ENCODE assay signal across 26 cellular contexts in genomic region chrX:121121021-121121420, GRCh38.
DNase-seq lines count a peak whose midpoint lies in the region; ATAC-seq, FAIRE-seq and TF ChIP-seq lines count a peak whose summit lies in the region.
"Had no signal": no experiment of that assay in that cellular context is flagged by ENCODE, and none has a peak within 500 bp of the region (broad histone marks: within the 10 kb centered on the region; RNA-seq: fewer than 3 reads in every experiment).

No MANE protein-coding gene starts in this region.

- H2AFZ ChIP-seq in mammary epithelial cell (ENCODE audit: low read depth, low read length) = no peak overlapping the region

- no peaks in the 10 kb centered on the region for H3K9me3 Mint-ChIP-seq in MCF 10A (ENCODE audit: unreplicated experiment)
- H3K9me3 Mint-ChIP-seq: CD4-positive, alpha-beta T cell; CD8-positive, alpha-beta memory T cell; HFFc6 had no signal

- POLR2A ChIA-PET in MCF 10A (lab: Yijun Ruan, JAX) = no interaction called here

- H3K36me3 ChIP-seq in mammary epithelial cell (ENCODE audit: insufficient read depth, low read length) (no peaks in the 10 kb centered on the region), RWPE2 (ENCODE audit: low read depth) (no peaks in the 10 kb centered on the region), heart right ventricle (no peaks in the 10 kb centered on the region)
- H3K36me3 ChIP-seq: BE2C; BLaER1 treated with 17β-estradiol and CSF1 and Interleukin-3, amounts not matched to agents 10 nM and 100 nM; HAP-1 had no signal

- FAIRE-seq in GM12891 (lab: Jason Lieb, UNC) = no peak
- FAIRE-seq: A204.1, D721Med, GM12878, GM18507, H54 had no signal

- no peaks in the 10 kb centered on the region for H3K27me3 ChIP-seq in mammary epithelial cell (ENCODE audit: insufficient read depth, low read length)
- no peaks in the 10 kb centered on the region for H3K27me3 ChIP-seq in RWPE2 (ENCODE audit: insufficient read depth, poor library complexity, severe bottlenecking)
- H3K27me3 ChIP-seq in heart right ventricle = no peaks in the 10 kb centered on the region
- H3K27me3 ChIP-seq: BE2C; BLaER1 treated with 17β-estradiol and CSF1 and Interleukin-3, amounts not matched to agents 10 nM and 100 nM had no signal

- in situ Hi-C loops in mammary epithelial cell (cut with MboI; ENCODE audit: low sequenced_read_pairs in 2 of 2) = no loop called here

- H3K36me3 Mint-ChIP-seq in MCF 10A (ENCODE audit: insufficient read depth, unreplicated experiment) = no peaks in the 10 kb centered on the region
- H3K36me3 Mint-ChIP-seq: CD14-positive monocyte; CD8-positive, alpha-beta memory T cell had no signal

- H3K27me3 Mint-ChIP-seq in MCF 10A (ENCODE audit: insufficient read depth, unreplicated experiment) = no peaks in the 10 kb centered on the region
- H3K27me3 Mint-ChIP-seq: CD4-positive, alpha-beta T cell had no signal

- CTCF ChIA-PET in MCF 10A (lab: Yijun Ruan, JAX) (interaction anchor here (1.0 kb wide), 1 partner anchor 32 kb away, joined by 3 read pairs; no protein-coding TSS in a partner anchor), mammary epithelial cell (lab: Charles Lee; ENCODE audit: low non-redundant PET) (no interaction called here)

- no peak overlapping the region for H3K4me2 ChIP-seq in mammary epithelial cell (ENCODE audit: insufficient read depth, low read depth, low read length)
- H3K4me2 ChIP-seq: BLaER1 treated with 17β-estradiol and CSF1 and Interleukin-3, amounts not matched to agents 10 nM and 100 nM had no signal

- intact Hi-C loops in MCF 10A (cut with micrococcal nuclease) (no loop called here), mammary epithelial cell (cut with micrococcal nuclease) (no loop called here), heart right ventricle (cut with DNase I) (no loop called here)

- no peaks in the 10 kb centered on the region for H3K4me1 ChIP-seq in mammary epithelial cell (ENCODE audit: insufficient read depth, low read length)
- H3K4me1 ChIP-seq in RWPE2 (ENCODE audit: insufficient read depth, poor library complexity, severe bottlenecking) = no peaks in the 10 kb centered on the region
- peaks cover 0 to 4% (median 0%) of the 10 kb centered on the region in 9 donors for H3K4me1 ChIP-seq in heart right ventricle
- H3K4me1 ChIP-seq: BE2C had no signal

- dilution Hi-C loops in mammary epithelial cell (cut with HindIII; ENCODE audit: low sequenced_read_pairs) = no loop called here

- no peak overlapping the region for H3K4me3 ChIP-seq in mammary epithelial cell (replicated peaks in 1 of 3; ENCODE audit: insufficient read depth in 1 of 3, low read depth in 2 of 3, low read length in 3 of 3)
- H3K4me3 ChIP-seq in RWPE2 (ENCODE audit: severe bottlenecking) = no peak overlapping the region
- no peak overlapping the region for H3K4me3 ChIP-seq in fibroblast of mammary gland (ENCODE audit: control insufficient read depth, low read depth, low read length)
- H3K4me3 ChIP-seq in heart right ventricle = no peak overlapping the region
- H3K4me3 ChIP-seq: BLaER1 treated with 17β-estradiol and CSF1 and Interleukin-3, amounts not matched to agents 10 nM and 100 nM; GM12878; HAP-1 had no signal

- no peaks in the 10 kb centered on the region for H3K4me1 Mint-ChIP-seq in MCF 10A (ENCODE audit: insufficient read depth, unreplicated experiment)
- H3K4me1 Mint-ChIP-seq: CD14-positive monocyte; CD8-positive, alpha-beta memory T cell had no signal

- no peak overlapping the region for H3K27ac Mint-ChIP-seq in MCF 10A (ENCODE audit: low read depth, unreplicated experiment)
- H3K27ac Mint-ChIP-seq: CD14-positive monocyte; CD4-positive, alpha-beta T cell; CD8-positive, alpha-beta memory T cell; HFFc6 had no signal

- DNase-seq in MCF 10A (ENCODE audit: unreplicated experiment) (peak; percentile 1), mammary epithelial cell (no peak), RWPE2 (ENCODE audit: low spot score) (no peak), fibroblast of mammary gland (ENCODE audit: low read depth) (peak; percentile 21), omental fat pad (ENCODE audit: low spot score) (no peak), heart right ventricle (no peak), GM12891 (ENCODE audit: insufficient read length, low spot score) (no peak)
- DNase-seq: ACHN; AML-193; BE2C; CD4-positive, alpha-beta T cell; CD8-positive, alpha-beta memory T cell; DMS 273 treated with DMSO at 0.1 percent for 48 hours; DMS79; GDM1; GOT3; HFFc6 had no signal

- BruUV-seq in MCF 10A (replicated peaks; lab: Mats Ljungman, UMichigan) (no TSS peak), mammary epithelial cell (replicated peaks; lab: Mats Ljungman, UMichigan) (no TSS peak)

- no peak for TF ChIP-seq POLR2A in GM12891 (IDR thresholded peaks at IDR 0.05; ENCODE audit: low read depth, low read length)

- H3K4me3 Mint-ChIP-seq in MCF 10A (ENCODE audit: unreplicated experiment) = no peak overlapping the region
- H3K4me3 Mint-ChIP-seq: CD14-positive monocyte; CD4-positive, alpha-beta T cell; CD8-positive, alpha-beta memory T cell; HFFc6 had no signal

- WGBS in mammary epithelial cell (ENCODE audit: low coverage, missing lambda C conversion rate) = 42% methylated on average over 2 of the region's 2 CpGs
- 72 to 78% methylated on average over 2 of the region's 2 CpGs for WGBS in heart right ventricle, 2 donors

- H3K79me2 ChIP-seq in mammary epithelial cell (ENCODE audit: insufficient read depth, low read length) = no peaks in the 10 kb centered on the region

- no peaks in the 10 kb centered on the region for H4K20me1 ChIP-seq in mammary epithelial cell (ENCODE audit: insufficient read depth, low read length)
- H4K20me1 ChIP-seq: BLaER1 treated with 17β-estradiol and CSF1 and Interleukin-3, amounts not matched to agents 10 nM and 100 nM had no signal

- H3K27ac ChIP-seq in mammary epithelial cell (ENCODE audit: insufficient read depth, low read depth, low read length) (no peak overlapping the region), RWPE2 (ENCODE audit: poor library complexity, severe bottlenecking) (peak overlapping the region; percentile 28), heart right ventricle (no peak overlapping the region)
- H3K27ac ChIP-seq: 22Rv1; BLaER1 treated with 17β-estradiol and CSF1 and Interleukin-3, amounts not matched to agents 10 nM and 100 nM had no signal

- no peak; the same call in 2 of the 3 replicates for ATAC-seq in RWPE2 (ENCODE audit: low read depth)
- ATAC-seq in omental fat pad (ENCODE audit: low FRiP score) = no peak
- ATAC-seq in heart right ventricle = no peak
- ATAC-seq: GM12878 had no signal

- H3K9me3 ChIP-seq in mammary epithelial cell (replicated peaks; ENCODE audit: insufficient read depth, low read length) = no peaks in the 10 kb centered on the region
- H3K9me3 ChIP-seq in RWPE2 (ENCODE audit: severe bottlenecking) = no peaks in the 10 kb centered on the region
- no peaks in the 10 kb centered on the region for H3K9me3 ChIP-seq in heart right ventricle
- H3K9me3 ChIP-seq: BE2C, HAP-1 had no signal

- no peak overlapping the region for H3K9ac ChIP-seq in mammary epithelial cell (ENCODE audit: insufficient read depth, low read length)
- H3K9ac ChIP-seq: BLaER1 treated with 17β-estradiol and CSF1 and Interleukin-3, amounts not matched to agents 10 nM and 100 nM had no signal

- TF ChIP-seq CTCF in MCF 10A (IDR thresholded peaks at IDR 0.05; ENCODE audit: unreplicated experiment) = no peak
- TF ChIP-seq CTCF in mammary epithelial cell (conservative IDR thresholded peaks at IDR 0.05 in 1 of 2, IDR thresholded peaks at IDR 0.05 in 1 of 2; ENCODE audit: extremely low read depth in 1 of 2, insufficient read depth in 1 of 2, low read depth in 1 of 2, low read length in 2 of 2) = no peak
- TF ChIP-seq CTCF in RWPE2 (IDR thresholded peaks at IDR 0.05; ENCODE audit: poor library complexity, severe bottlenecking) = no peak
- TF ChIP-seq CTCF in fibroblast of mammary gland (conservative IDR thresholded peaks at IDR 0.05; ENCODE audit: control insufficient read depth, insufficient read depth, low read depth, low read length) = no peak
- TF ChIP-seq CTCF in omental fat pad (IDR thresholded peaks at IDR 0.05) = no peak
- no peak for TF ChIP-seq CTCF in heart right ventricle (IDR thresholded peaks at IDR 0.05)

TF ChIP-seq in GM12891, 5 proteins besides CTCF, POLR2A, EP300 and RAD21:
- TF ChIP-seq TAF1 (IDR thresholded peaks at IDR 0.05; ENCODE audit: low read depth, low read length) (no peak), PAX5 (IDR thresholded peaks at IDR 0.05; ENCODE audit: insufficient read depth, low read length, severe bottlenecking) (no peak), POU2F2 (IDR thresholded peaks at IDR 0.05; ENCODE audit: low read depth, low read length) (no peak), SPI1 (IDR thresholded peaks at IDR 0.05; ENCODE audit: low read depth, low read length) (no peak)

Comparison
In these comparisons a context has a peak if more than half of its experiments do, and no peak if none do; other contexts are left out.
1. DNase-seq: peak in MCF 10A (single experiment) and fibroblast of mammary gland (single experiment); none in mammary epithelial cell (single experiment), RWPE2 (single experiment), omental fat pad (single experiment), heart right ventricle (0 of 2) and GM12891 (single experiment).